In genomic region chr2:17934721-17935120, GRCh38 we compare ENCODE assay signal across 18 cellular contexts. TPM values are rescaled to one million over a fixed set of nuclear protein-coding genes. Genes with fewer than 3 reads are reported as not detected.
DNase-seq lines count a peak whose midpoint lies in the region; ATAC-seq and TF ChIP-seq lines count a peak whose summit lies in the region.
"Had no signal": no experiment of that assay in that cellular context is flagged by ENCODE, and none has a peak within 500 bp of the region (broad histone marks: within the 10 kb centered on the region; RNA-seq: fewer than 3 reads in every experiment).

No MANE protein-coding gene starts in this region.

- intact Hi-C loops in heart right ventricle (cut with DNase I) (no loop called here), Right ventricle myocardium inferior (cut with DNase I) (no loop called here), aorta (cut with DNase I) (loop anchor here in 1 of 2 donors (5.0 kb wide), 2 partner anchors 43 to 57 kb away; partner anchors contain the start of gene KCNS3)
- intact Hi-C loops in activated CD4-positive, alpha-beta T cell treated with anti-CD3 and anti-CD28 coated beads, Interleukin-2, amount 10 ng/mL, durations not matched to agents 24 days and 14 days (cut with micrococcal nuclease), result no loop called here

- no peaks in the 10 kb centered on the region for H3K4me1 Mint-ChIP-seq in activated CD4-positive, alpha-beta T cell treated with anti-CD3 and anti-CD28 coated beads, Interleukin-2, amount 10 ng/mL, durations not matched to agents 24 days and 14 days

- peaks cover 0 to 19% (median 0%) of the 10 kb centered on the region in 9 donors for H3K36me3 ChIP-seq in heart right ventricle
- H3K36me3 ChIP-seq in right atrium auricular region, result no peaks in the 10 kb centered on the region
- peaks cover 0 to 5% of the 10 kb centered on the region in 2 donors for H3K36me3 ChIP-seq in aorta (ENCODE audit: control insufficient read depth in 1 of 2, insufficient read depth in 2 of 2, low read length in 1 of 2)
- peaks cover 11% of the 10 kb centered on the region for H3K36me3 ChIP-seq in suprapubic skin
- H3K36me3 ChIP-seq: colonic mucosa, SJSA1 had no signal

- H3K27me3 ChIP-seq in heart right ventricle (no peaks in the 10 kb centered on the region), right atrium auricular region (no peaks in the 10 kb centered on the region), aorta (ENCODE audit: control insufficient read depth in 1 of 2, insufficient read depth in 2 of 2, low read length in 1 of 2) (no peaks in the 10 kb centered on the region), suprapubic skin (no peaks in the 10 kb centered on the region)
- H3K27me3 ChIP-seq: colonic mucosa, gastroesophageal sphincter, sigmoid colon, SJSA1, tibial nerve had no signal

- H3K27me3 Mint-ChIP-seq in activated CD4-positive, alpha-beta T cell treated with anti-CD3 and anti-CD28 coated beads, Interleukin-2, amount 10 ng/mL, durations not matched to agents 24 days and 14 days, result no peaks in the 10 kb centered on the region
- H3K27me3 Mint-ChIP-seq: natural killer cell treated with Interleukin-12 subunit alpha and Interleukin-12 subunit beta and Interleukin-15 and Interleukin-18, amount 100 ng/mL, for 72 hours had no signal

- H3K9me3 ChIP-seq in heart right ventricle (peaks cover 0 to 22% (median 9%) of the 10 kb centered on the region in 11 donors), right atrium auricular region (peaks cover 0 to 13% of the 10 kb centered on the region in 2 donors), aorta (ENCODE audit: control insufficient read depth, low read length) (peaks cover 2% of the 10 kb centered on the region), suprapubic skin (peaks cover 4% of the 10 kb centered on the region)
- H3K9me3 ChIP-seq: colonic mucosa, SJSA1 had no signal

- H3K27ac Mint-ChIP-seq in activated CD4-positive, alpha-beta T cell treated with anti-CD3 and anti-CD28 coated beads, Interleukin-2, amount 10 ng/mL, durations not matched to agents 24 days and 14 days, result no peak overlapping the region
- H3K27ac Mint-ChIP-seq: activated naive CD8-positive, alpha-beta T cell; natural killer cell treated with Interleukin-12 subunit alpha and Interleukin-12 subunit beta and Interleukin-15 and Interleukin-18, amount 100 ng/mL, for 72 hours had no signal

- no peak for TF ChIP-seq POLR2A in suprapubic skin (IDR thresholded peaks at IDR 0.05)

- H3K27ac ChIP-seq in heart right ventricle (peak overlapping the region in 1 of 10 donors; percentile 13), right atrium auricular region (peak overlapping the region; percentile 46 to 60), aorta (ENCODE audit: low read depth in 1 of 2, low read length in 2 of 2) (peak overlapping the region; percentile 88 to 89), suprapubic skin (no peak overlapping the region)
- H3K27ac ChIP-seq: colonic mucosa, gastroesophageal sphincter, sigmoid colon, SJSA1, tibial nerve had no signal

- TF ChIP-seq EP300 in suprapubic skin (IDR thresholded peaks at IDR 0.05), result no peak

- H3K9me3 Mint-ChIP-seq in activated CD4-positive, alpha-beta T cell treated with anti-CD3 and anti-CD28 coated beads, Interleukin-2, amount 10 ng/mL, durations not matched to agents 24 days and 14 days, result no peaks in the 10 kb centered on the region
- H3K9me3 Mint-ChIP-seq: natural killer cell treated with Interleukin-12 subunit alpha and Interleukin-12 subunit beta and Interleukin-15 and Interleukin-18, amount 100 ng/mL, for 72 hours had no signal

- H3K36me3 Mint-ChIP-seq in activated CD4-positive, alpha-beta T cell treated with anti-CD3 and anti-CD28 coated beads, Interleukin-2, amount 10 ng/mL, durations not matched to agents 24 days and 14 days (ENCODE audit: low read depth), result no peaks in the 10 kb centered on the region
- H3K36me3 Mint-ChIP-seq: activated naive CD8-positive, alpha-beta T cell; natural killer cell treated with Interleukin-12 subunit alpha and Interleukin-12 subunit beta and Interleukin-15 and Interleukin-18, amount 100 ng/mL, for 72 hours had no signal

- H3K4me3 Mint-ChIP-seq in activated CD4-positive, alpha-beta T cell treated with anti-CD3 and anti-CD28 coated beads, Interleukin-2, amount 10 ng/mL, durations not matched to agents 24 days and 14 days, result no peak overlapping the region
- H3K4me3 Mint-ChIP-seq: activated naive CD8-positive, alpha-beta T cell; natural killer cell treated with Interleukin-12 subunit alpha and Interleukin-12 subunit beta and Interleukin-15 and Interleukin-18, amount 100 ng/mL, for 72 hours had no signal

- ATAC-seq in heart right ventricle (peak in 5 of 8 donors; percentile 31 to 67 (median 47)), Right ventricle myocardium inferior (no peak), aorta (ENCODE audit: low FRiP score) (peak; percentile 85)
- ATAC-seq: gastroesophageal sphincter had no signal

- H3K4me1 ChIP-seq in heart right ventricle (peaks cover 0 to 9% (median 0%) of the 10 kb centered on the region in 9 donors), right atrium auricular region (peaks cover 0 to 7% of the 10 kb centered on the region in 2 donors), aorta (ENCODE audit: control insufficient read depth in 1 of 2, insufficient read depth in 2 of 2, low read length in 2 of 2) (peaks cover 5 to 7% of the 10 kb centered on the region in 2 donors), suprapubic skin (no peaks in the 10 kb centered on the region)
- H3K4me1 ChIP-seq: colonic mucosa, gastroesophageal sphincter had no signal

- TF ChIP-seq CTCF in heart right ventricle (IDR thresholded peaks at IDR 0.05), result no peak
- TF ChIP-seq CTCF in right atrium auricular region (IDR thresholded peaks at IDR 0.05), result no peak
- no peak for TF ChIP-seq CTCF in suprapubic skin (IDR thresholded peaks at IDR 0.05)

- DNase-seq in heart right ventricle, result no peak
- no peak for DNase-seq in Right ventricle myocardium inferior (ENCODE audit: missing footprints)
- DNase-seq in amniotic stem cell (lab: John Stamatoyannopoulos, UW), result peak; percentile 55
- DNase-seq in right atrium auricular region (ENCODE audit: low spot score), result peak; percentile 69
- peak; percentile 81 to 85 for DNase-seq in aorta
- no peak for DNase-seq in activated CD4-positive, alpha-beta T cell treated with anti-CD3 and anti-CD28 coated beads, Interleukin-2, amount 10 ng/mL, durations not matched to agents 24 days and 14 days
- no peak for DNase-seq in stimulated activated CD4-positive, alpha-beta T cell treated with anti-CD3 and anti-CD28 coated beads, Interleukin-4, amount 100 ng/mL, for 4 hours
- DNase-seq in suprapubic skin (ENCODE audit: low spot score in 2 of 2), result no peak
- DNase-seq: colonic mucosa, DMS79 treated with DMSO at 0.1 percent for 48 hours, NCI-H2081, NCI-H82, sigmoid colon had no signal

- H3K4me3 ChIP-seq in heart right ventricle (no peak overlapping the region), right atrium auricular region (no peak overlapping the region), aorta (ENCODE audit: low read length in 2 of 2) (peak overlapping the region in 1 of 2 donors; percentile 5), suprapubic skin (no peak overlapping the region)
- H3K4me3 ChIP-seq: colonic mucosa, gastroesophageal sphincter, sigmoid colon, SJSA1, tibial nerve had no signal

- WGBS in heart right ventricle, 2 donors, result 72 to 74% methylated on average over 4 of the region's 4 CpGs
- 8 to 11% methylated on average over 3 to 4 of the region's 4 CpGs for WGBS in aorta, 2 donors
- WGBS in suprapubic skin, result 74% methylated on average over 4 of the region's 4 CpGs

RNA-seq across cellular contexts. Expression of gene KCNS3, which starts 56.3 kb away (rescaled TPM):
- total RNA-seq in heart right ventricle (1 to 10 TPM; 1.5 to 3.8 (median 2.9) TPM), Right ventricle myocardium inferior (4.5 TPM), right atrium auricular region (10 to 100 TPM in 1 of 2 donors, 1 to 10 TPM in 1; 3.7 to 13.7 TPM), aorta (10 to 100 TPM in 1 of 2 donors, 1 to 10 TPM in 1; 8.8 to 13.7 TPM), suprapubic skin (10 to 100 TPM; 16.2 to 34.8 (median 22.6) TPM)
- polyA plus RNA-seq in heart right ventricle (1 to 10 TPM; 2.0 to 2.1 TPM), aorta (10 to 100 TPM in 1 of 2 donors, 1 to 10 TPM in 1; 5.4 to 15.0 TPM)
- not detected in 2 replicates for total RNA-seq in activated CD4-positive, alpha-beta T cell treated with anti-CD3 and anti-CD28 coated beads, Interleukin-2, amount 10 ng/mL, durations not matched to agents 24 days and 14 days
- total RNA-seq: natural killer cell treated with Interleukin-12 subunit alpha and Interleukin-12 subunit beta and Interleukin-15 and Interleukin-18, amount 100 ng/mL, for 72 hours had no signal

Comparison
In these comparisons a context has a peak if more than half of its experiments do, and no peak if none do; other contexts are left out.
1. DNase-seq: peak in amniotic stem cell (single experiment), right atrium auricular region (single experiment) and aorta (2 of 2); none in heart right ventricle (0 of 2), Right ventricle myocardium inferior (single experiment), activated CD4-positive, alpha-beta T cell treated with anti-CD3 and anti-CD28 coated beads, Interleukin-2, amount 10 ng/mL, durations not matched to agents 24 days and 14 days (single experiment), stimulated activated CD4-positive, alpha-beta T cell treated with anti-CD3 and anti-CD28 coated beads, Interleukin-4, amount 100 ng/mL, for 4 hours (0 of 2) and suprapubic skin (0 of 2).